25 cellular contexts compared by ENCODE assay signal in genomic region chr3:128621931-128622330, GRCh38.
"Had no signal": no experiment of that assay in that cellular context is flagged by ENCODE, and none has a peak within 500 bp of the region (broad histone marks: within the 10 kb centered on the region; RNA-seq: fewer than 3 reads in every experiment).

No MANE protein-coding gene starts in this region.

- H3K27me3 Mint-ChIP-seq: natural killer cell treated with Interleukin-12 subunit alpha and Interleukin-12 subunit beta and Interleukin-15 and Interleukin-18, amount 100 ng/mL, for 72 hours had no signal

- H3K4me3 ChIP-seq: adrenal gland, ascending aorta, left lung, ovary, psoas muscle, stomach, suprapubic skin, transverse colon, uterus had no signal

- ATAC-seq: foreskin keratinocyte; natural killer cell treated with Interleukin-12 subunit alpha and Interleukin-12 subunit beta and Interleukin-15 and Interleukin-18, amount 100 ng/mL, for 72 hours; psoas muscle; right cardiac atrium had no signal

- H3K36me3 ChIP-seq: ovary, uterus had no signal

- H3K9me3 ChIP-seq: adrenal gland, ascending aorta, left lung, ovary, psoas muscle, stomach, suprapubic skin, transverse colon, uterus had no signal

- H3K9me3 Mint-ChIP-seq: activated T-helper 2 cell treated with anti-CD3 and anti-CD28 coated beads, Interferon-gamma antibody, Interleukin-2, Interleukin-4, amounts not matched to agents 10 μg/mL and 5 μg/mL and 100 μg/mL, durations not matched to agents 14 hours and 24 hours and 36 hours; natural killer cell treated with Interleukin-12 subunit alpha and Interleukin-12 subunit beta and Interleukin-15 and Interleukin-18, amount 100 ng/mL, for 72 hours had no signal

- H3K27me3 ChIP-seq: adrenal gland, ascending aorta, brain microvascular endothelial cell, foreskin keratinocyte, left lung, ovary, stomach, suprapubic skin, transverse colon, uterus had no signal

- H3K4me1 ChIP-seq: uterus had no signal

- DNase-seq: activated CD4-positive, alpha-beta T cell treated with anti-CD3 and anti-CD28 coated beads, Interleukin-2, amount 50 U/mL, for 48 hours; activated naive CD4-positive, alpha-beta T cell treated with anti-CD3 and anti-CD28 coated beads, Interleukin-2, amount 50 U/mL, for 16 hours; adrenal gland; brain microvascular endothelial cell; caudate nucleus; dermis blood vessel endothelial cell; effector CD8-positive, alpha-beta T cell; foreskin keratinocyte; glutamatergic neuron; hippocampal formation; kidney glomerular epithelial cell; left lung; ovary; psoas muscle; right cardiac atrium; stimulated activated CD4-positive, alpha-beta T cell treated with anti-CD3 and anti-CD28 coated beads, Interleukin-12 subunit alpha, Interleukin-12 subunit beta, amount 100 ng/mL, for 4 hours; stimulated activated CD4-positive, alpha-beta T cell treated with anti-CD3 and anti-CD28 coated beads, Interleukin-4, amount 100 ng/mL, for 4 hours; stomach; T-helper 1 cell; transverse colon; uterus had no signal

- H3K27ac ChIP-seq: ascending aorta, brain microvascular endothelial cell, foreskin keratinocyte, left lung, ovary, psoas muscle, suprapubic skin, transverse colon, uterus had no signal

- H3K27ac Mint-ChIP-seq: activated T-helper 2 cell treated with anti-CD3 and anti-CD28 coated beads, Interferon-gamma antibody, Interleukin-2, Interleukin-4, amounts not matched to agents 10 μg/mL and 5 μg/mL and 100 μg/mL, durations not matched to agents 14 hours and 24 hours and 36 hours had no signal
